In genomic region chr11:68954970-68955958, GRCh38 we compare ENCODE assay signal across 1 cellular context.
TF ChIP-seq lines count a peak whose summit lies in the region.

No MANE protein-coding gene starts in this region.

TF ChIP-seq in K562, 482 proteins besides CTCF, POLR2A, EP300 and RAD21 (continued from another document):
- TF ChIP-seq, protein P1, sequence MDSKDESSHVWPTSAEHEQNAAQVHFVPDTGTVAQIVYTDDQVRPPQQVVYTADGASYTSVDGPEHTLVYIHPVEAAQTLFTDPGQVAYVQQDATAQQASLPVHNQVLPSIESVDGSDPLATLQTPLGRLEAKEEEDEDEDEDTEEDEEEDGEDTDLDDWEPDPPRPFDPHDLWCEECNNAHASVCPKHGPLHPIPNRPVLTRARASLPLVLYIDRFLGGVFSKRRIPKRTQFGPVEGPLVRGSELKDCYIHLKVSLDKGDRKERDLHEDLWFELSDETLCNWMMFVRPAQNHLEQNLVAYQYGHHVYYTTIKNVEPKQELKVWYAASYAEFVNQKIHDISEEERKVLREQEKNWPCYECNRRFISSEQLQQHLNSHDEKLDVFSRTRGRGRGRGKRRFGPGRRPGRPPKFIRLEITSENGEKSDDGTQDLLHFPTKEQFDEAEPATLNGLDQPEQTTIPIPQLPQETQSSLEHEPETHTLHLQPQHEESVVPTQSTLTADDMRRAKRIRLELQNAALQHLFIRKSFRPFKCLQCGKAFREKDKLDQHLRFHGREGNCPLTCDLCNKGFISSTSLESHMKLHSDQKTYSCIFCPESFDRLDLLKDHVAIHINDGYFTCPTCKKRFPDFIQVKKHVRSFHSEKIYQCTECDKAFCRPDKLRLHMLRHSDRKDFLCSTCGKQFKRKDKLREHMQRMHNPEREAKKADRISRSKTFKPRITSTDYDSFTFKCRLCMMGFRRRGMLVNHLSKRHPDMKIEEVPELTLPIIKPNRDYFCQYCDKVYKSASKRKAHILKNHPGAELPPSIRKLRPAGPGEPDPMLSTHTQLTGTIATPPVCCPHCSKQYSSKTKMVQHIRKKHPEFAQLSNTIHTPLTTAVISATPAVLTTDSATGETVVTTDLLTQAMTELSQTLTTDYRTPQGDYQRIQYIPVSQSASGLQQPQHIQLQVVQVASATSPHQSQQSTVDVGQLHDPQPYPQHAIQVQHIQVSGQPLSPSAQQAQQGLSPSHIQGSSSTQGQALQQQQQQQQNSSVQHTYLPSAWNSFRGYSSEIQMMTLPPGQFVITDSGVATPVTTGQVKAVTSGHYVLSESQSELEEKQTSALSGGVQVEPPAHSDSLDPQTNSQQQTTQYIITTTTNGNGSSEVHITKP (IDR thresholded peaks at IDR 0.05; ENCODE audit: partially characterized antibody), result peak; percentile 53
- TF ChIP-seq ATF1 (CRISPR knock-in tag; IDR thresholded peaks at IDR 0.05) (no peak), ATF1 (tag; IDR thresholded peaks at IDR 0.05) (peak; percentile 40; the same call in 1 of the 2 replicates), CREB1 (IDR thresholded peaks at IDR 0.05) (no peak), CREB1 (CRISPR knock-in tag; IDR thresholded peaks at IDR 0.05) (peak; percentile 48; the same call in 1 of the 2 replicates), RBFOX2 (IDR thresholded peaks at IDR 0.05; ENCODE audit: low read depth, low read length) (0 out of 2 replicates have a peak, but pooled peaks have one; percentile 19), ZC3H11A (IDR thresholded peaks at IDR 0.05; ENCODE audit: low read depth, low read length) (no peak), ZNF444 (CRISPR knock-in tag; IDR thresholded peaks at IDR 0.05) (no peak), HDAC3 (IDR thresholded peaks at IDR 0.05; ENCODE audit: borderline replicate concordance, partially characterized antibody) (no peak), HNRNPH1 (optimal IDR thresholded peaks at IDR 0.05; ENCODE audit: low read depth, low read length) (no peak), TCF3 (CRISPR knock-in tag; IDR thresholded peaks at IDR 0.05) (peak; percentile 36; the same call in 1 of the 2 replicates), TGIF2 (CRISPR knock-in tag; IDR thresholded peaks at IDR 0.05) (no peak), ZNF311 (CRISPR knock-in tag; IDR thresholded peaks at IDR 0.05) (no peak), SFPQ (IDR thresholded peaks at IDR 0.05; ENCODE audit: low read depth, low read length) (no peak), ZNF561 (CRISPR knock-in tag; conservative IDR thresholded peaks at IDR 0.05) (no peak), ILK (tag; IDR thresholded peaks at IDR 0.05; ENCODE audit: borderline replicate concordance, low read depth) (no peak), TAF15 (IDR thresholded peaks at IDR 0.05; ENCODE audit: low read depth, low read length) (no peak), CREB3L1 (IDR thresholded peaks at IDR 0.05; ENCODE audit: borderline replicate concordance, low read depth) (no peak)
- TF ChIP-seq, protein P2, sequence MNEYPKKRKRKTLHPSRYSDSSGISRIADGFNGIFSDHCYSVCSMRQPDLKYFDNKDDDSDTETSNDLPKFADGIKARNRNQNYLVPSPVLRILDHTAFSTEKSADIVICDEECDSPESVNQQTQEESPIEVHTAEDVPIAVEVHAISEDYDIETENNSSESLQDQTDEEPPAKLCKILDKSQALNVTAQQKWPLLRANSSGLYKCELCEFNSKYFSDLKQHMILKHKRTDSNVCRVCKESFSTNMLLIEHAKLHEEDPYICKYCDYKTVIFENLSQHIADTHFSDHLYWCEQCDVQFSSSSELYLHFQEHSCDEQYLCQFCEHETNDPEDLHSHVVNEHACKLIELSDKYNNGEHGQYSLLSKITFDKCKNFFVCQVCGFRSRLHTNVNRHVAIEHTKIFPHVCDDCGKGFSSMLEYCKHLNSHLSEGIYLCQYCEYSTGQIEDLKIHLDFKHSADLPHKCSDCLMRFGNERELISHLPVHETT (CRISPR knock-in tag; conservative IDR thresholded peaks at IDR 0.05 in 1 of 2, IDR thresholded peaks at IDR 0.05 in 1 of 2), result no peak
